23 cellular contexts compared by ENCODE assay signal in genomic region chr4:8107146-8107657, GRCh38. TPM values are rescaled to one million over a fixed set of nuclear protein-coding genes. Genes with fewer than 3 reads are reported as not detected.
A peak's percentile ranks its signal among the peaks of the same experiment; 100 is the strongest.
DNase-seq lines count a peak whose midpoint lies in the region; ATAC-seq, FAIRE-seq and TF ChIP-seq lines count a peak whose summit lies in the region.
"Had no signal": no experiment of that assay in that cellular context is flagged by ENCODE, and none has a peak within 500 bp of the region (broad histone marks: within the 10 kb centered on the region; RNA-seq: fewer than 3 reads in every experiment).

No MANE protein-coding gene starts in this region.

- dilution Hi-C loops in mammary epithelial cell (cut with HindIII; ENCODE audit: low sequenced_read_pairs) = no loop called here

- H3K4me1 ChIP-seq in heart right ventricle (no peaks in the 10 kb centered on the region), mammary epithelial cell (ENCODE audit: insufficient read depth, low read length) (peaks cover 13% of the 10 kb centered on the region), kidney (ENCODE audit: control insufficient read depth in 1 of 2, insufficient read depth in 1 of 2, low read depth in 1 of 2, low read length in 2 of 2) (no peaks in the 10 kb centered on the region), A673 (ENCODE audit: insufficient read depth, low read length, poor library complexity, severe bottlenecking) (peaks cover 7% of the 10 kb centered on the region)
- H3K4me1 ChIP-seq: BE2C, Peyer's patch had no signal

- peak; percentile 39 for DNase-seq in Right ventricle myocardium inferior (ENCODE audit: missing footprints)
- no peak for DNase-seq in heart right ventricle
- peak; percentile 32 for DNase-seq in mammary epithelial cell
- DNase-seq in kidney = peak; percentile 61
- DNase-seq in RCC 7860 (ENCODE audit: low spot score) = no peak
- no peak for DNase-seq in A673 (ENCODE audit: low spot score)
- DNase-seq: BE2C; CD4-positive, alpha-beta T cell; GDM1; KG1; NCI-H1092 treated with DMSO at 0.1 percent for 48 hours; NCI-H1436 treated with DMSO at 0.1 percent for 48 hours; NCI-H2029; NCI-H2227 treated with DMSO at 0.1 percent for 48 hours; NCI-H510A treated with DMSO at 0.1 percent for 48 hours; NCI-H748 treated with DMSO at 0.1 percent for 48 hours; Peyer's patch had no signal

- TF ChIP-seq CTCF in heart right ventricle (IDR thresholded peaks at IDR 0.05) (no peak), mammary epithelial cell (conservative IDR thresholded peaks at IDR 0.05 in 1 of 2, IDR thresholded peaks at IDR 0.05 in 1 of 2; ENCODE audit: extremely low read depth in 1 of 2, insufficient read depth in 1 of 2, low read depth in 1 of 2, low read length in 2 of 2) (no peak), kidney (IDR thresholded peaks at IDR 0.05; ENCODE audit: borderline replicate concordance, extremely low read depth, insufficient read depth) (no peak), A673 (conservative IDR thresholded peaks at IDR 0.05; ENCODE audit: low read depth, low read length) (no peak)

- in situ Hi-C loops in mammary epithelial cell (cut with MboI; ENCODE audit: low sequenced_read_pairs in 2 of 2) = no loop called here

- BruUV-seq in mammary epithelial cell (replicated peaks; lab: Mats Ljungman, UMichigan) (no TSS peak), A673 (replicated peaks; lab: Mats Ljungman, UMichigan) (no TSS peak)

- H4K20me1 ChIP-seq in mammary epithelial cell (ENCODE audit: insufficient read depth, low read length) = no peaks in the 10 kb centered on the region

- FAIRE-seq in kidney (lab: Jason Lieb, UNC) = no peak
- FAIRE-seq in RCC 7860 (lab: Jason Lieb, UNC) = no peak
- FAIRE-seq: A204.1, GM18507, HTR-8/SVneo had no signal

- H3K4me2 ChIP-seq in mammary epithelial cell (ENCODE audit: insufficient read depth, low read depth, low read length) = no peak overlapping the region
- H3K4me2 ChIP-seq: GM23338 had no signal

- peak; percentile 20 for ATAC-seq in Right ventricle myocardium inferior
- ATAC-seq in heart right ventricle = no peak
- ATAC-seq in GM21390 (IDR thresholded peaks at IDR 0.05; ENCODE audit: unreplicated experiment) = no peak
- ATAC-seq: GM23338, HCT116 had no signal

- no peak overlapping the region for H2AFZ ChIP-seq in mammary epithelial cell (ENCODE audit: low read depth, low read length)
- H2AFZ ChIP-seq: GM23338 had no signal

- H3K36me3 ChIP-seq in heart right ventricle = no peaks in the 10 kb centered on the region
- H3K36me3 ChIP-seq in mammary epithelial cell (ENCODE audit: insufficient read depth, low read length) = no peaks in the 10 kb centered on the region
- H3K36me3 ChIP-seq in kidney (ENCODE audit: control insufficient read depth in 1 of 2, insufficient read depth in 2 of 2, low read length in 2 of 2) = no peaks in the 10 kb centered on the region
- no peaks in the 10 kb centered on the region for H3K36me3 ChIP-seq in A673 (ENCODE audit: insufficient read depth, low read length, poor library complexity, severe bottlenecking)
- H3K36me3 ChIP-seq: BE2C, Peyer's patch had no signal

- CTCF ChIA-PET in mammary epithelial cell (lab: Charles Lee; ENCODE audit: low non-redundant PET) = no interaction called here
- CTCF ChIA-PET in A673 (lab: Charles Lee) = no interaction called here

- H3K27ac ChIP-seq in heart right ventricle (no peak overlapping the region), mammary epithelial cell (ENCODE audit: insufficient read depth, low read depth, low read length) (no peak overlapping the region), kidney (ENCODE audit: low read depth in 2 of 2, low read length in 2 of 2) (no peak overlapping the region), A673 (ENCODE audit: low read depth, low read length, poor library complexity, severe bottlenecking) (no peak overlapping the region)
- H3K27ac ChIP-seq: Peyer's patch had no signal

- H3K9me3 ChIP-seq in heart right ventricle = peaks cover 0 to 6% (median 0%) of the 10 kb centered on the region in 11 donors
- no peaks in the 10 kb centered on the region for H3K9me3 ChIP-seq in mammary epithelial cell (replicated peaks; ENCODE audit: insufficient read depth, low read length)
- no peaks in the 10 kb centered on the region for H3K9me3 ChIP-seq in kidney (ENCODE audit: control insufficient read depth in 1 of 2, low read length in 2 of 2)
- H3K9me3 ChIP-seq in A673 (ENCODE audit: low read depth, low read length, poor library complexity, severe bottlenecking) = no peaks in the 10 kb centered on the region
- H3K9me3 ChIP-seq: BE2C, Peyer's patch had no signal

- intact Hi-C loops in Right ventricle myocardium inferior (cut with DNase I) = no loop called here
- intact Hi-C loops in heart right ventricle (cut with DNase I) = no loop called here
- intact Hi-C loops in mammary epithelial cell (cut with micrococcal nuclease) = no loop called here
- intact Hi-C loops in kidney (cut with DNase I) = no loop called here
- intact Hi-C loops in A673 (cut with micrococcal nuclease; ENCODE audit: unreplicated experiment) = no loop called here

- POLR2A ChIA-PET in A673 (lab: Charles Lee; ENCODE audit: low non-redundant PET) = no interaction called here

- H3K79me2 ChIP-seq in mammary epithelial cell (ENCODE audit: insufficient read depth, low read length) = no peaks in the 10 kb centered on the region

- WGBS in heart right ventricle, 2 donors = 95 to 96% methylated on average over 11 of the region's 11 CpGs
- WGBS in mammary epithelial cell (ENCODE audit: low coverage, missing lambda C conversion rate) = 26% methylated on average over 8 of the region's 11 CpGs

- H3K9ac ChIP-seq in mammary epithelial cell (ENCODE audit: insufficient read depth, low read length) = no peak overlapping the region
- H3K9ac ChIP-seq in kidney (ENCODE audit: low read length in 2 of 2) = no peak overlapping the region

- H3K4me3 ChIP-seq in heart right ventricle (no peak overlapping the region), mammary epithelial cell (replicated peaks in 1 of 3; ENCODE audit: insufficient read depth in 1 of 3, low read depth in 2 of 3, low read length in 3 of 3) (no peak overlapping the region), kidney (ENCODE audit: low read length in 2 of 2) (no peak overlapping the region), A673 (ENCODE audit: low read depth, low read length, poor library complexity, severe bottlenecking) (no peak overlapping the region)
- H3K4me3 ChIP-seq: GM23338, Peyer's patch had no signal

- no peaks in the 10 kb centered on the region for H3K27me3 ChIP-seq in heart right ventricle
- H3K27me3 ChIP-seq in mammary epithelial cell (ENCODE audit: insufficient read depth, low read length) = no peaks in the 10 kb centered on the region
- H3K27me3 ChIP-seq in A673 (replicated peaks; ENCODE audit: insufficient read depth, low read depth, low read length, poor library complexity) = no peaks in the 10 kb centered on the region
- H3K27me3 ChIP-seq: BE2C, Peyer's patch had no signal

RNA-seq across cellular contexts. Expression of gene ABLIM2, which starts 51.4 kb away (rescaled TPM):
- total RNA-seq in Right ventricle myocardium inferior (24.9 TPM), heart right ventricle (10 to 100 TPM; 11.6 to 27.8 (median 17.7) TPM), mammary epithelial cell (under 1 TPM; 0.28 to 0.67 TPM), kidney (23.3 TPM), A673 (2021) (2.7 and 3.2 TPM in 2 replicates)
- polyA plus RNA-seq in heart right ventricle (1 to 10 TPM; 7.2 to 9.1 TPM), mammary epithelial cell (0.87 TPM), kidney (ENCODE audit: insufficient read depth, low read depth, low replicate concordance) (9.5 TPM)
- 3.9 TPM for polyA minus RNA-seq in mammary epithelial cell

Comparison
In these comparisons a context has a peak if more than half of its experiments do, and no peak if none do; other contexts are left out.
1. DNase-seq: peak in Right ventricle myocardium inferior (single experiment), mammary epithelial cell (single experiment) and kidney (single experiment); none in heart right ventricle (0 of 2), RCC 7860 (single experiment) and A673 (single experiment).